1 cellular context compared by ENCODE assay signal in the genomic region with DNA sequence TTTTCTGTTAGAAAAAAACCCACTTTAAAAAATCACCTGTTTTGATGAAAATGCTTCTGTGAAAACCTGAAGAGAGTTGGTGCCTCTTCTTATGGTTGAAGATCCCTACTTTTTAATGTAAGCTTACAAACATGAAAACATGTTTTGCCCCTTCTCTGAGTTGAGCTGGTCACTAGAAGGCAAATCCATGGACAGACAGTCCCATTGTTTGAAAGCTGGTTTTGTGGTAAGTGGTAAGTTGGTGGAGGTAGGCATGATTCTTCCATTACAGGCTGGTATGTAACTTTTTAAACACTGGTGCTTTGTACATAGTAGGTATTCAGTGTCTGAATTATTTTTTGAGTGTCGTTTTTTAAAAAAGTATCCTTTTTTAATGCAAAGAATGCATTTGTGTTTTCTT.
TF ChIP-seq lines count a peak whose summit lies in the region.

No MANE protein-coding gene starts in this region.

TF ChIP-seq in IMR-90, 13 proteins besides CTCF, POLR2A, EP300 and RAD21:
- no peak for TF ChIP-seq MAFK (IDR thresholded peaks at IDR 0.05; ENCODE audit: low read depth, low read length)
- TF ChIP-seq BHLHE40 (IDR thresholded peaks at IDR 0.05; ENCODE audit: low read depth, low read length): no peak
- TF ChIP-seq RCOR1 (IDR thresholded peaks at IDR 0.05; ENCODE audit: insufficient replicate concordance, low read length): no peak
- TF ChIP-seq CEBPB (IDR thresholded peaks at IDR 0.05; ENCODE audit: low read depth, low read length): no peak
- no peak for TF ChIP-seq SMC3 (IDR thresholded peaks at IDR 0.05; ENCODE audit: low read depth, low read length)
- TF ChIP-seq MAZ (IDR thresholded peaks at IDR 0.05; ENCODE audit: borderline replicate concordance, low read depth, low read length): no peak
- TF ChIP-seq, protein P1, sequence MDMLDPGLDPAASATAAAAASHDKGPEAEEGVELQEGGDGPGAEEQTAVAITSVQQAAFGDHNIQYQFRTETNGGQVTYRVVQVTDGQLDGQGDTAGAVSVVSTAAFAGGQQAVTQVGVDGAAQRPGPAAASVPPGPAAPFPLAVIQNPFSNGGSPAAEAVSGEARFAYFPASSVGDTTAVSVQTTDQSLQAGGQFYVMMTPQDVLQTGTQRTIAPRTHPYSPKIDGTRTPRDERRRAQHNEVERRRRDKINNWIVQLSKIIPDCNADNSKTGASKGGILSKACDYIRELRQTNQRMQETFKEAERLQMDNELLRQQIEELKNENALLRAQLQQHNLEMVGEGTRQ (IDR thresholded peaks at IDR 0.05; ENCODE audit: low read depth, low read length): no peak
